33 cellular contexts compared by ENCODE assay signal in genomic region chr2:72007402-72007801, GRCh38.
"Had no signal": no experiment of that assay in that cellular context is flagged by ENCODE, and none has a peak within 500 bp of the region (broad histone marks: within the 10 kb centered on the region; RNA-seq: fewer than 3 reads in every experiment).

No MANE protein-coding gene starts in this region.

- H3K4me1 Mint-ChIP-seq: activated CD4-positive, alpha-beta memory T cell treated with anti-CD3 and anti-CD28 coated beads, Interleukin-2, amount 10 ng/mL, durations not matched to agents 7 days and 5 days; activated naive CD4-positive, alpha-beta T cell treated with anti-CD3 and anti-CD28 coated beads, Interleukin-2, amount 50 U/mL, for 24 hours; activated naive CD8-positive, alpha-beta T cell treated with anti-CD3 and anti-CD28 coated beads, Interleukin-2, amount 50 U/mL, for 24 hours; natural killer cell had no signal

- ATAC-seq: activated CD4-positive, CD25-positive, alpha-beta regulatory T cell treated with anti-CD3 and anti-CD28 coated beads, Interleukin-2, amount 50 U/mL, for 24 hours; activated naive CD8-positive, alpha-beta T cell treated with anti-CD3 and anti-CD28 coated beads, Interleukin-2, amount 50 U/mL, for 24 hours; heart right ventricle; left colon; natural killer cell; sciatic nerve; stimulated activated naive CD8-positive, alpha-beta T cell treated with anti-CD3 and anti-CD28 coated beads, Interleukin-15, Interleukin-2, amounts not matched to agents 100 U/mL and 50 U/mL, for 24 hours had no signal

- H3K4me3 ChIP-seq: esophagus squamous epithelium, heart right ventricle, skin epidermis, thoracic aorta had no signal

- FAIRE-seq: endometrium, keratinocyte, TTC549 had no signal

- H3K27ac ChIP-seq: epithelial cell of prostate, esophagus squamous epithelium, heart right ventricle, skin epidermis, thoracic aorta, VCaP had no signal

- H3K27me3 Mint-ChIP-seq: activated CD4-positive, alpha-beta memory T cell treated with anti-CD3 and anti-CD28 coated beads, Interleukin-2, amount 10 ng/mL, durations not matched to agents 7 days and 5 days; activated naive CD8-positive, alpha-beta T cell treated with anti-CD3 and anti-CD28 coated beads, Interleukin-2, amount 50 U/mL, for 24 hours; dendritic cell treated with granulocyte-macrophage colony-stimulating factor and Interleukin-4, amounts not matched to agents 40 ng/mL and 50 ng/mL, for 4 days had no signal

- H3K9me3 Mint-ChIP-seq: activated CD4-positive, alpha-beta memory T cell treated with anti-CD3 and anti-CD28 coated beads, Interleukin-2, amount 10 ng/mL, durations not matched to agents 7 days and 5 days; activated naive CD4-positive, alpha-beta T cell treated with anti-CD3 and anti-CD28 coated beads, Interleukin-2, amount 50 U/mL, for 24 hours; activated naive CD8-positive, alpha-beta T cell treated with anti-CD3 and anti-CD28 coated beads, Interleukin-2, amount 50 U/mL, for 24 hours; activated T-helper 2 cell treated with anti-CD3 and anti-CD28 coated beads, Interferon-gamma antibody, Interleukin-2, Interleukin-4, amounts not matched to agents 10 μg/mL and 5 μg/mL and 100 μg/mL, durations not matched to agents 14 hours and 24 hours and 36 hours; dendritic cell treated with granulocyte-macrophage colony-stimulating factor and Interleukin-4, amounts not matched to agents 40 ng/mL and 50 ng/mL, for 4 days; natural killer cell; T-helper 1 cell treated with Interleukin-12 subunit alpha and Interleukin-12 subunit beta and Interleukin-4 antibody, amounts not matched to agents 30 μg/mL and 1 μg/mL, for 36 hours had no signal

- H3K4me1 ChIP-seq: heart right ventricle had no signal

- H3K4me3 Mint-ChIP-seq: activated CD4-positive, alpha-beta memory T cell treated with anti-CD3 and anti-CD28 coated beads, Interleukin-2, amount 10 ng/mL, durations not matched to agents 7 days and 5 days; activated naive CD4-positive, alpha-beta T cell treated with anti-CD3 and anti-CD28 coated beads, Interleukin-2, amount 50 U/mL, for 24 hours; activated naive CD8-positive, alpha-beta T cell treated with anti-CD3 and anti-CD28 coated beads, Interleukin-2, amount 50 U/mL, for 24 hours; dendritic cell treated with granulocyte-macrophage colony-stimulating factor and Interleukin-4, amounts not matched to agents 40 ng/mL and 50 ng/mL, for 4 days; natural killer cell; T-helper 1 cell treated with Interleukin-12 subunit alpha and Interleukin-12 subunit beta and Interleukin-4 antibody, amounts not matched to agents 30 μg/mL and 1 μg/mL, for 36 hours had no signal

- DNase-seq: activated CD4-positive, alpha-beta memory T cell treated with anti-CD3 and anti-CD28 coated beads, Interleukin-2, amount 10 ng/mL, durations not matched to agents 7 days and 5 days; activated CD4-positive, alpha-beta T cell treated with anti-CD3 and anti-CD28 coated beads for 48 hours; activated naive CD8-positive, alpha-beta T cell treated with anti-CD3 and anti-CD28 coated beads, Interleukin-2, amount 50 U/mL, for 24 hours; activated T-cell treated with anti-CD3 and anti-CD28 coated beads, Interleukin-2, amount 50 U/mL, for 48 hours; amygdala; caudate nucleus; effector CD4-positive, alpha-beta T cell; esophagus squamous epithelium; foreskin melanocyte; heart right ventricle; left colon; mesenchymal stem cell; natural killer cell; posterior cingulate gyrus; stimulated activated CD4-positive, alpha-beta T cell treated with anti-CD3 and anti-CD28 coated beads, Interleukin-12 subunit alpha, Interleukin-12 subunit beta, amount 100 ng/mL, for 4 hours; stimulated activated CD4-positive, alpha-beta T cell treated with anti-CD3 and anti-CD28 coated beads, Interleukin-4, amount 100 ng/mL, for 1 hour; stimulated activated naive CD8-positive, alpha-beta T cell treated with anti-CD3 and anti-CD28 coated beads, Interleukin-15, Interleukin-2, amounts not matched to agents 100 U/mL and 50 U/mL, for 24 hours; SW 1271; T-helper 9 cell; trophoblast cell had no signal

- H3K36me3 ChIP-seq: esophagus squamous epithelium, heart right ventricle, thoracic aorta had no signal

- H3K9me3 ChIP-seq: esophagus squamous epithelium, heart right ventricle, thoracic aorta had no signal

- H3K36me3 Mint-ChIP-seq: activated naive CD4-positive, alpha-beta T cell treated with anti-CD3 and anti-CD28 coated beads, Interleukin-2, amount 50 U/mL, for 24 hours; natural killer cell had no signal

- H3K27ac Mint-ChIP-seq: activated CD4-positive, alpha-beta memory T cell treated with anti-CD3 and anti-CD28 coated beads, Interleukin-2, amount 10 ng/mL, durations not matched to agents 7 days and 5 days; activated naive CD4-positive, alpha-beta T cell treated with anti-CD3 and anti-CD28 coated beads, Interleukin-2, amount 50 U/mL, for 24 hours; activated naive CD8-positive, alpha-beta T cell treated with anti-CD3 and anti-CD28 coated beads, Interleukin-2, amount 50 U/mL, for 24 hours; activated T-helper 2 cell treated with anti-CD3 and anti-CD28 coated beads, Interferon-gamma antibody, Interleukin-2, Interleukin-4, amounts not matched to agents 10 μg/mL and 5 μg/mL and 100 μg/mL, durations not matched to agents 14 hours and 24 hours and 36 hours; dendritic cell treated with granulocyte-macrophage colony-stimulating factor and Interleukin-4, amounts not matched to agents 40 ng/mL and 50 ng/mL, for 4 days; natural killer cell; T-helper 1 cell treated with Interleukin-12 subunit alpha and Interleukin-12 subunit beta and Interleukin-4 antibody, amounts not matched to agents 30 μg/mL and 1 μg/mL, for 36 hours had no signal
